8 cellular contexts compared by ENCODE assay signal in genomic region chr17:50169121-50169764, GRCh38. TPM values are rescaled to one million over a fixed set of nuclear protein-coding genes. Genes with fewer than 3 reads are reported as not detected.
DNase-seq lines count a peak whose midpoint lies in the region; ATAC-seq, FAIRE-seq and TF ChIP-seq lines count a peak whose summit lies in the region.

No MANE protein-coding gene starts in this region.

- peak; percentile 86 for FAIRE-seq in GM12892 (lab: Jason Lieb, UNC)

- TF ChIP-seq POLR2A in GM12892 (IDR thresholded peaks at IDR 0.05; ENCODE audit: low read depth, low read length): no peak

- H3K9me3 ChIP-seq in effector memory CD4-positive, alpha-beta T cell (ENCODE audit: control insufficient read depth, low read length): no peaks in the 10 kb centered on the region
- H3K9me3 ChIP-seq in naive thymus-derived CD4-positive, alpha-beta T cell (ENCODE audit: control insufficient read depth in 2 of 3, low read length in 3 of 3): no peaks in the 10 kb centered on the region
- H3K9me3 ChIP-seq in aorta (ENCODE audit: control insufficient read depth, low read length): no peaks in the 10 kb centered on the region

- peak overlapping the region; percentile 42 to 78 (median 62) for H3K4me3 Mint-ChIP-seq in naive thymus-derived CD4-positive, alpha-beta T cell

- H3K4me3 ChIP-seq in effector memory CD4-positive, alpha-beta T cell (ENCODE audit: insufficient read depth, low read depth, low read length, poor library complexity, severe bottlenecking): no peak overlapping the region
- H3K4me3 ChIP-seq in naive thymus-derived CD4-positive, alpha-beta T cell (ENCODE audit: low read length): peak overlapping the region; percentile 52
- H3K4me3 ChIP-seq in aorta (ENCODE audit: low read length in 2 of 2): no peak overlapping the region

- no peaks in the 10 kb centered on the region for H3K36me3 Mint-ChIP-seq in naive thymus-derived CD4-positive, alpha-beta T cell

- H3K9me3 Mint-ChIP-seq in naive thymus-derived CD4-positive, alpha-beta T cell: peaks cover 0 to 5% (median 0%) of the 10 kb centered on the region in 11 donors

- POLR2A ChIA-PET in naive thymus-derived CD4-positive, alpha-beta T cell (lab: Charles Lee): interaction anchor here (0.6 kb wide), 2 partner anchors 9 to 155 kb away, joined by 3 read pairs; no protein-coding TSS in a partner anchor

- CTCF ChIA-PET in naive thymus-derived CD4-positive, alpha-beta T cell (lab: Charles Lee): interaction anchor here (0.5 to 2.3 kb wide), 21 partner anchors 8 to 954 kb away, joined by 3 to 16 read pairs (median 4); partner anchors contain the start of genes PPP1R9B and TMEM92

- intact Hi-C loops in naive thymus-derived CD4-positive, alpha-beta T cell (cut with micrococcal nuclease): loop anchor here (1.0 kb wide), 3 partner anchors 29 to 128 kb away; no protein-coding TSS in a partner anchor
- intact Hi-C loops in aorta (cut with DNase I): loop anchor here (1.0 to 10.0 kb wide), 3 partner anchors 29 to 126 kb away; no protein-coding TSS in a partner anchor

- peaks cover 6% of the 10 kb centered on the region for H3K4me1 ChIP-seq in effector memory CD4-positive, alpha-beta T cell (ENCODE audit: control insufficient read depth, insufficient read depth, low read length, poor library complexity, severe bottlenecking)
- H3K4me1 ChIP-seq in naive thymus-derived CD4-positive, alpha-beta T cell (ENCODE audit: control insufficient read depth in 2 of 2, insufficient read depth in 2 of 2, low read length in 2 of 2): peaks cover 9 to 10% of the 10 kb centered on the region in 2 donors
- H3K4me1 ChIP-seq in aorta (ENCODE audit: control insufficient read depth in 1 of 2, insufficient read depth in 2 of 2, low read length in 2 of 2): no peaks in the 10 kb centered on the region

- H3K27ac Mint-ChIP-seq in naive thymus-derived CD4-positive, alpha-beta T cell: peak overlapping the region; percentile 24 to 93 (median 79)

- H3K4me1 Mint-ChIP-seq in naive thymus-derived CD4-positive, alpha-beta T cell: peaks cover 11 to 14% (median 12%) of the 10 kb centered on the region in 7 donors

- peak; percentile 62 for DNase-seq in AG08395 (ENCODE audit: low spot score)
- DNase-seq in GM12892 (ENCODE audit: insufficient read length): peak; percentile 59
- peak; percentile 8 for DNase-seq in NCI-H524 treated with DMSO at 0.1 percent for 48 hours (lab: John Stamatoyannopoulos, UW)
- peak; percentile 49 for DNase-seq in activated CD4-positive, alpha-beta T cell treated with anti-CD3 and anti-CD28 coated beads, Interleukin-2, amount 50 U/mL, for 1 hour
- DNase-seq in effector memory CD4-positive, alpha-beta T cell: peak; percentile 32 to 48 (median 47)
- peak; percentile 50 to 78 (median 71) for DNase-seq in naive thymus-derived CD4-positive, alpha-beta T cell
- DNase-seq in aorta: peak; percentile 63 to 77

- no peak overlapping the region for H3K27ac ChIP-seq in effector memory CD4-positive, alpha-beta T cell (ENCODE audit: insufficient read depth, low read length, poor library complexity, severe bottlenecking)
- H3K27ac ChIP-seq in naive thymus-derived CD4-positive, alpha-beta T cell (ENCODE audit: low read depth, low read length): peak overlapping the region; percentile 38
- peak overlapping the region in 1 of 2 donors; percentile 30 for H3K27ac ChIP-seq in aorta (ENCODE audit: low read depth in 1 of 2, low read length in 2 of 2)

- H3K27me3 Mint-ChIP-seq in naive thymus-derived CD4-positive, alpha-beta T cell: no peaks in the 10 kb centered on the region

- whole genome bisulfite sequencing in aorta, 2 donors: 32 to 36% methylated on average over 14 of the region's 14 CpGs

- peak; percentile 93 for ATAC-seq in naive thymus-derived CD4-positive, alpha-beta T cell
- ATAC-seq in aorta (ENCODE audit: low FRiP score) (peak; percentile 71), GM21528 (IDR thresholded peaks at IDR 0.05; ENCODE audit: low FRiP score, unreplicated experiment) (no peak)

- no peaks in the 10 kb centered on the region for H3K27me3 ChIP-seq in effector memory CD4-positive, alpha-beta T cell (replicated peaks; ENCODE audit: control insufficient read depth, insufficient read depth, low read length, poor library complexity, severe bottlenecking)
- H3K27me3 ChIP-seq in naive thymus-derived CD4-positive, alpha-beta T cell (ENCODE audit: control insufficient read depth in 2 of 2, insufficient read depth in 2 of 2, low read length in 2 of 2): no peaks in the 10 kb centered on the region
- H3K27me3 ChIP-seq in aorta (ENCODE audit: control insufficient read depth in 1 of 2, insufficient read depth in 2 of 2, low read length in 1 of 2): no peaks in the 10 kb centered on the region

- H3K36me3 ChIP-seq in effector memory CD4-positive, alpha-beta T cell (ENCODE audit: control insufficient read depth, insufficient read depth, low read length): no peaks in the 10 kb centered on the region
- H3K36me3 ChIP-seq in naive thymus-derived CD4-positive, alpha-beta T cell (ENCODE audit: control insufficient read depth in 2 of 3, insufficient read depth in 3 of 3, low read length in 3 of 3): no peaks in the 10 kb centered on the region
- no peaks in the 10 kb centered on the region for H3K36me3 ChIP-seq in aorta (ENCODE audit: control insufficient read depth in 1 of 2, insufficient read depth in 2 of 2, low read length in 1 of 2)

RNA-seq across cellular contexts. Expression of gene SGCA, which starts 3.4 kb away (rescaled TPM):
- polyA plus RNA-seq in GM12892 (2012; ENCODE audit: missing spikeins): 0.68 TPM
- under 1 TPM in 1 of 5 experiments, not detected in 4; 0.69 TPM for total RNA-seq in naive thymus-derived CD4-positive, alpha-beta T cell
- polyA plus RNA-seq in naive thymus-derived CD4-positive, alpha-beta T cell: not detected
- 10 to 100 TPM; 91.8 to 92.7 TPM for total RNA-seq in aorta
- 100 to 1,000 TPM in 1 of 2 donors, 10 to 100 TPM in 1; 86.4 to 198 TPM for polyA plus RNA-seq in aorta

RNA-seq across cellular contexts. Expression of gene PPP1R9B, which starts 18.8 kb away (rescaled TPM):
- 32.1 TPM for polyA plus RNA-seq in GM12892 (2012; ENCODE audit: missing spikeins)
- 100 to 1,000 TPM in 2 of 5 experiments, 10 to 100 TPM in 3; 63.1 to 142 (median 69.1) TPM for total RNA-seq in naive thymus-derived CD4-positive, alpha-beta T cell
- under 1 TPM; 0.63 to 0.72 TPM for polyA plus RNA-seq in naive thymus-derived CD4-positive, alpha-beta T cell
- 10 to 100 TPM; 64.4 to 99.0 TPM for total RNA-seq in aorta
- 10 to 100 TPM; 20.3 to 26.1 TPM for polyA plus RNA-seq in aorta

RNA-seq across cellular contexts. Expression of gene COL1A1, which starts 32.2 kb away (rescaled TPM):
- 4.8 TPM for polyA plus RNA-seq in GM12892 (2012; ENCODE audit: missing spikeins)
- 10 to 100 TPM in 1 of 5 experiments, 1 to 10 TPM in 3, under 1 TPM in 1; 0.36 to 12.6 (median 1.2) TPM for total RNA-seq in naive thymus-derived CD4-positive, alpha-beta T cell
- not detected for polyA plus RNA-seq in naive thymus-derived CD4-positive, alpha-beta T cell
- 100 to 1,000 TPM; 400 to 948 TPM for total RNA-seq in aorta
- polyA plus RNA-seq in aorta: 100 to 1,000 TPM in 1 of 2 donors, 10 to 100 TPM in 1; 70.2 to 391 TPM

RNA-seq across cellular contexts. Expression of gene SAMD14, which starts 39.3 kb away (rescaled TPM):
- polyA plus RNA-seq in GM12892 (2012; ENCODE audit: missing spikeins): 0.40 TPM
- total RNA-seq in naive thymus-derived CD4-positive, alpha-beta T cell: under 1 TPM in 2 of 5 experiments, not detected in 3; 0.70 to 0.78 TPM
- not detected for polyA plus RNA-seq in naive thymus-derived CD4-positive, alpha-beta T cell
- total RNA-seq in aorta: 10 to 100 TPM in 1 of 2 donors, 1 to 10 TPM in 1; 9.3 to 12.6 TPM
- 1 to 10 TPM; 2.5 to 3.8 TPM for polyA plus RNA-seq in aorta

Comparison
In these comparisons a context has a peak if more than half of its experiments do, and no peak if none do; other contexts are left out.
1. DNase-seq: peak in every context shown above with its lines; median percentile 71 in naive thymus-derived CD4-positive, alpha-beta T cell; 70 in aorta; 62 in AG08395; 59 in GM12892; 49 in activated CD4-positive, alpha-beta T cell treated with anti-CD3 and anti-CD28 coated beads, Interleukin-2, amount 50 U/mL, for 1 hour; 47 in effector memory CD4-positive, alpha-beta T cell; 8 in NCI-H524 treated with DMSO at 0.1 percent for 48 hours.
2. RNA of gene SGCA, which starts 3.4 kb away (total RNA-seq): 91.8 to 92.7 TPM in aorta; 0.69 TPM in naive thymus-derived CD4-positive, alpha-beta T cell; every median in the first group is over 10 times any median in the second.
3. RNA of gene COL1A1, which starts 32.2 kb away (total RNA-seq): 400 to 948 TPM in aorta; 0.36 to 12.6 TPM in naive thymus-derived CD4-positive, alpha-beta T cell; every median in the first group is over 10 times any median in the second.